Comparison of ENCODE assay signal across 17 cellular contexts in the genomic region with DNA sequence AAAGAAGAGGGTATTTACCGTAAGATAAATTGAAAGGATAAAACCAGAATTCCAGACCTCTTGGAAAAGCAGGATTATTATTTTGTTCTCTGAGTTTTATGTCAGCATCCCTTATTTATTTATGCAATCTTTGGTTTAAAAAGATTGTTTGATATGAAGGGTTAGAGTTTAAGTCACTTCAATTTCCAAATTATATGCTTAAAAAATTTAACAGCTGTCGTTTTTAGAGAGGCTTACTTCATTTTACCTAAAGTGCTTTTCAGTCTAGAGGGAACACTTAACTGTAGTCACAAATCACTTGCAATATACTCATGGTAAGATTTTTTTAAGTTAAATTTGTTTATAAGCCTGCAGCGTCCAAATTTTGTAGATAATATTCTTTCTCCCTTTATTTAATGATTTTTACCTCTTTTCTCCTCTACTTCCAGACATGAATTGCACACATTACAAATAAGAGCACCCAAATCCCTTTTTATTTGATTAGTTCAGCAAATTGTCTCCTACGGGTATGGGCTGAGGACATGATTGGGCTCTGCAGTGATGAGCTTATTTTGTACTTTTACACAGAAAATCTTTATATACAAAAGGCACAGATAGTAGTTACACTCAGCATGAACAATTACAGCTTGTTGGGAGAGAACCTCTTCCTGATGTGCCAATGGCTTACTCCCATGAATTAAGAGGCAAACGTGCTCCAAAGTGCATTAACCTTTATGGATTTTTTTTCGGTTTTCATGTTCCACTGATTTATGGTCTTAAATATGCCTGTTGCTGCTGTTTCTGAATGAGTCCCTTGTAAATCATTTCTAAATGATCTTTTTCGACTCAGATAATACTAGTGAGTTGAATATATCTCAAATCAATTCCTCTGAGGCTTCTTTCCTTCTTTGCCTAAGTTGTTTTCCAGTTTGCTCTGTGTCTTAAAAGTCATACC.
DNase-seq lines count a peak whose midpoint lies in the region; ATAC-seq, FAIRE-seq and TF ChIP-seq lines count a peak whose summit lies in the region.
"Had no signal": no experiment of that assay in that cellular context is flagged by ENCODE, and none has a peak within 500 bp of the region (broad histone marks: within the 10 kb centered on the region; RNA-seq: fewer than 3 reads in every experiment).

No MANE protein-coding gene starts in this region.

- no peak overlapping the region for H3K27ac Mint-ChIP-seq in natural killer cell treated with Interleukin-12 subunit alpha and Interleukin-12 subunit beta and Interleukin-15 and Interleukin-18, amount 100 ng/mL, for 72 hours
- H3K27ac Mint-ChIP-seq: B cell; CD4-positive, CD25-positive, alpha-beta regulatory T cell; IgD-negative memory B cell; T-helper 2 cell treated with Interferon-gamma antibody and Interleukin-4, amounts not matched to agents 5 μg/mL and 100 μg/mL, for 36 hours had no signal

- TF ChIP-seq POLR2A in GM12891 (IDR thresholded peaks at IDR 0.05; ENCODE audit: low read depth, low read length) = no peak
- no peak for TF ChIP-seq POLR2A in erythroblast (IDR thresholded peaks at IDR 0.05; ENCODE audit: low read length)

- ATAC-seq in SK-N-SH treated with all-trans-retinoic acid at 6 μM for 48 hours = peak; percentile 35; the same call in 1 of the 3 replicates
- ATAC-seq in natural killer cell treated with Interleukin-12 subunit alpha and Interleukin-12 subunit beta and Interleukin-15 and Interleukin-18, amount 100 ng/mL, for 72 hours = no peak

- no peaks in the 10 kb centered on the region for H3K9me3 Mint-ChIP-seq in natural killer cell treated with Interleukin-12 subunit alpha and Interleukin-12 subunit beta and Interleukin-15 and Interleukin-18, amount 100 ng/mL, for 72 hours
- H3K9me3 Mint-ChIP-seq: CD4-positive, CD25-positive, alpha-beta regulatory T cell; IgD-negative memory B cell; T-helper 2 cell treated with Interferon-gamma antibody and Interleukin-4, amounts not matched to agents 5 μg/mL and 100 μg/mL, for 36 hours had no signal

- peak; percentile 94 for DNase-seq in DMS79 treated with DMSO at 0.1 percent for 48 hours (lab: John Stamatoyannopoulos, UW)
- peak; percentile 12 for DNase-seq in NCI-H1092 (lab: John Stamatoyannopoulos, UW)
- peak; percentile 67 for DNase-seq in NCI-H2081 treated with DMSO at 0.1 percent for 48 hours (lab: John Stamatoyannopoulos, UW)
- no peak for DNase-seq in MV-4-11 (lab: John Stamatoyannopoulos, UW)
- no peak for DNase-seq in GM12891 (ENCODE audit: insufficient read length, low spot score)
- DNase-seq in erythroblast (lab: John Stamatoyannopoulos, UW) = no peak
- no peak for DNase-seq in natural killer cell treated with Interleukin-12 subunit alpha and Interleukin-12 subunit beta and Interleukin-15 and Interleukin-18, amount 100 ng/mL, for 72 hours (ENCODE audit: low spot score)
- DNase-seq: ACHN; Caco-2; CD4-positive, CD25-positive, alpha-beta regulatory T cell; DMS153; NCI-H345 had no signal

- H3K4me1 Mint-ChIP-seq in natural killer cell treated with Interleukin-12 subunit alpha and Interleukin-12 subunit beta and Interleukin-15 and Interleukin-18, amount 100 ng/mL, for 72 hours (ENCODE audit: low read depth in 2 of 2) = peaks cover 0 to 9% of the 10 kb centered on the region in 2 donors
- H3K4me1 Mint-ChIP-seq: B cell had no signal

- H3K27me3 Mint-ChIP-seq in natural killer cell treated with Interleukin-12 subunit alpha and Interleukin-12 subunit beta and Interleukin-15 and Interleukin-18, amount 100 ng/mL, for 72 hours = no peaks in the 10 kb centered on the region
- H3K27me3 Mint-ChIP-seq: B cell; CD4-positive, CD25-positive, alpha-beta regulatory T cell; IgD-negative memory B cell had no signal

- FAIRE-seq in GM12891 (lab: Jason Lieb, UNC) = no peak
- FAIRE-seq: H54 had no signal

- no peak overlapping the region for H3K4me3 Mint-ChIP-seq in natural killer cell treated with Interleukin-12 subunit alpha and Interleukin-12 subunit beta and Interleukin-15 and Interleukin-18, amount 100 ng/mL, for 72 hours
- H3K4me3 Mint-ChIP-seq: B cell; CD4-positive, CD25-positive, alpha-beta regulatory T cell; IgD-negative memory B cell; T-helper 2 cell treated with Interferon-gamma antibody and Interleukin-4, amounts not matched to agents 5 μg/mL and 100 μg/mL, for 36 hours had no signal

- no peaks in the 10 kb centered on the region for H3K36me3 Mint-ChIP-seq in natural killer cell treated with Interleukin-12 subunit alpha and Interleukin-12 subunit beta and Interleukin-15 and Interleukin-18, amount 100 ng/mL, for 72 hours
- H3K36me3 Mint-ChIP-seq: CD4-positive, CD25-positive, alpha-beta regulatory T cell had no signal

TF ChIP-seq in SK-N-SH treated with all-trans-retinoic acid at 6 μM for 48 hours, 23 proteins besides CTCF, POLR2A, EP300 and RAD21:
- TF ChIP-seq TCF4 (CRISPR knock-in tag; IDR thresholded peaks at IDR 0.05; ENCODE audit: borderline replicate concordance) (peak; percentile 58; the same call in 1 of the 2 replicates), ISL1 (CRISPR knock-in tag; IDR thresholded peaks at IDR 0.05) (peak; percentile 56), ZNF8 (CRISPR knock-in tag; IDR thresholded peaks at IDR 0.05) (no peak)

TF ChIP-seq in GM12891, 5 proteins besides CTCF, POLR2A, EP300 and RAD21:
- no peak for TF ChIP-seq PAX5 (IDR thresholded peaks at IDR 0.05; ENCODE audit: insufficient read depth, low read length, severe bottlenecking)

Comparison
In these comparisons a context has a peak if more than half of its experiments do, and no peak if none do; other contexts are left out.
1. DNase-seq: peak in DMS79 treated with DMSO at 0.1 percent for 48 hours (single experiment), NCI-H1092 (single experiment) and NCI-H2081 treated with DMSO at 0.1 percent for 48 hours (single experiment); none in MV-4-11 (single experiment), GM12891 (single experiment), erythroblast (0 of 2) and natural killer cell treated with Interleukin-12 subunit alpha and Interleukin-12 subunit beta and Interleukin-15 and Interleukin-18, amount 100 ng/mL, for 72 hours (single experiment).